In genomic region chr12:30568453-30568852, GRCh38 we compare ENCODE assay signal across 35 cellular contexts.
"Had no signal": no experiment of that assay in that cellular context is flagged by ENCODE, and none has a peak within 500 bp of the region (broad histone marks: within the 10 kb centered on the region; RNA-seq: fewer than 3 reads in every experiment).

No MANE protein-coding gene starts in this region.

- DNase-seq: Karpas-422, Kasumi-1, MG63, MM.1S, MV-4-11, NCI-H1048, NCI-H1092, NCI-H1092 treated with DMSO at 0.1 percent for 48 hours, NCI-H1105, NCI-H1105 treated with DMSO at 0.1 percent for 48 hours, NCI-H1417, NCI-H1417 treated with DMSO at 0.1 percent for 48 hours, NCI-H1436, NCI-H1436 treated with DMSO at 0.1 percent for 48 hours, NCI-H146, NCI-H1694, NCI-H1694 treated with DMSO at 0.1 percent for 48 hours, NCI-H187, NCI-H187 treated with DMSO at 0.1 percent for 48 hours, NCI-H1930, NCI-H2029, NCI-H2029 treated with DMSO at 0.1 percent for 48 hours, NCI-H2081, NCI-H2081 treated with DMSO at 0.1 percent for 48 hours, NCI-H2107, NCI-H2171, NCI-H2171 treated with DMSO at 0.1 percent for 48 hours, NCI-H2227 treated with DMSO at 0.1 percent for 48 hours, NCI-H226, NCI-H345, NCI-H446, NCI-H446 treated with DMSO at 0.1 percent for 48 hours, NCI-H510A, NCI-H510A treated with DMSO at 0.1 percent for 48 hours, NCI-H524 had no signal

- H3K4me3 ChIP-seq: MG63 had no signal

- H3K36me3 ChIP-seq: MG63 had no signal

- H3K9me3 ChIP-seq: MG63 had no signal
